19 cellular contexts compared by ENCODE assay signal in the genomic region with DNA sequence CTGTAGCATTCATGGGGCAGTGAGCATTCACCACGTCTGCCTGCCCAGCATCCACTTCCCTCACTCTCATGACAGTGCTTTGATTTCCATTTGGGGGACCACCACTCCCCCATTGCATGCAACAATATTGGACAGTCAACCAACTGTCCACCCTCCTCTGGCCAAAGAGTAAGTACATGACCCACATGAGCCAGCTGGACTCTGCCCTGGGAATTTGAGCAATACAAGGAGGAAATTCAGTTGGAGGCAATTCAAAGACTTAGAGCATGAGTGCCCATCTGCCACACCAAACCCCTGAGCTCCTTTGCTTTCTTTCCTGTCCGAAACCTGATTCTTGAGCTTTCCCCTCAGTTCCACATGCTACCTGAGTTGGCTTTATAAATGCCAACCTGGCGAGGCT. TPM values are rescaled to one million over a fixed set of nuclear protein-coding genes. Genes with fewer than 3 reads are reported as not detected.
A peak's percentile ranks its signal among the peaks of the same experiment; 100 is the strongest.
DNase-seq lines count a peak whose midpoint lies in the region; ATAC-seq, FAIRE-seq and TF ChIP-seq lines count a peak whose summit lies in the region.
"Had no signal": no experiment of that assay in that cellular context is flagged by ENCODE, and none has a peak within 500 bp of the region (broad histone marks: within the 10 kb centered on the region; RNA-seq: fewer than 3 reads in every experiment).

No MANE protein-coding gene starts in this region.

- no peaks in the 10 kb centered on the region; a peak in 1 of 5 replicates for H3K27me3 ChIP-seq in HepG2 (ENCODE audit: control insufficient read depth in 1 of 2, insufficient read depth in 2 of 2, low read length in 2 of 2)
- no peaks in the 10 kb centered on the region for H3K27me3 ChIP-seq in pancreas
- no peaks in the 10 kb centered on the region for H3K27me3 ChIP-seq in gastroesophageal sphincter
- H3K27me3 ChIP-seq: BE2C had no signal

- TF ChIP-seq CTCF in HepG2 (CRISPR knock-in tag; IDR thresholded peaks at IDR 0.05): no peak
- TF ChIP-seq CTCF in pancreas (IDR thresholded peaks at IDR 0.05): no peak
- no peak for TF ChIP-seq CTCF in gastroesophageal sphincter (IDR thresholded peaks at IDR 0.05)

- H3K4me1 ChIP-seq in HepG2 (ENCODE audit: insufficient read depth, low read length) (peaks cover 31% of the 10 kb centered on the region), pancreas (no peaks in the 10 kb centered on the region), gastroesophageal sphincter (no peaks in the 10 kb centered on the region)
- H3K4me1 ChIP-seq: BE2C, HAP-1 had no signal

- POLR2A ChIA-PET in HepG2 (lab: Yijun Ruan, JAX): no interaction called here

- TF ChIP-seq RAD21 in HepG2 (CRISPR knock-in tag; IDR thresholded peaks at IDR 0.05): no peak

- H3K36me3 ChIP-seq in HepG2 (replicated peaks in 1 of 2; ENCODE audit: control insufficient read depth in 1 of 2, insufficient read depth in 2 of 2, low read length in 2 of 2) (no peaks in the 10 kb centered on the region), pancreas (no peaks in the 10 kb centered on the region), gastroesophageal sphincter (no peaks in the 10 kb centered on the region)
- H3K36me3 ChIP-seq: BE2C, HAP-1 had no signal

- ATAC-seq in HepG2: peak; percentile 68
- no peak for ATAC-seq in pancreas
- no peak for ATAC-seq in gastroesophageal sphincter
- ATAC-seq: GM12878, K562 had no signal

- no peak overlapping the region for H3K4me3 ChIP-seq in HepG2 (replicated peaks in 1 of 3; ENCODE audit: insufficient read depth in 1 of 3, low read depth in 2 of 3, low read length in 3 of 3)
- no peak overlapping the region for H3K4me3 ChIP-seq in pancreas
- no peak overlapping the region for H3K4me3 ChIP-seq in gastroesophageal sphincter
- H3K4me3 ChIP-seq: GM12878, HAP-1, K562 had no signal

- no peaks in the 10 kb centered on the region for H3K79me2 ChIP-seq in HepG2 (ENCODE audit: insufficient read depth, low read length)

- H2AFZ ChIP-seq in HepG2 (ENCODE audit: low read length): no peak overlapping the region

- TF ChIP-seq EP300 in HepG2 (IDR thresholded peaks at IDR 0.05; ENCODE audit: low read depth in 2 of 2, low read length in 2 of 2) (no peak), HepG2 (CRISPR knock-in tag; IDR thresholded peaks at IDR 0.05; ENCODE audit: borderline replicate concordance) (no peak), gastroesophageal sphincter (IDR thresholded peaks at IDR 0.05) (no peak)

- H3K27ac ChIP-seq in HepG2 (ENCODE audit: extremely low read length, insufficient read depth, low read length) (no peak overlapping the region), pancreas (no peak overlapping the region), gastroesophageal sphincter (no peak overlapping the region)

- BruUV-seq in HepG2 (replicated peaks; lab: Mats Ljungman, UMichigan): no TSS peak

- H3K9me3 ChIP-seq in HepG2 (ENCODE audit: low read length) (no peaks in the 10 kb centered on the region), pancreas (no peaks in the 10 kb centered on the region), gastroesophageal sphincter (no peaks in the 10 kb centered on the region)
- H3K9me3 ChIP-seq: BE2C, HAP-1 had no signal

- in situ Hi-C loops in HepG2 (cut with HindIII; ENCODE audit: extremely low pct_ligation_motif_present, low pct_unique_long_range_greater_than_20kb): no loop called here

- CTCF ChIA-PET in HepG2 (lab: Yijun Ruan, JAX; ENCODE audit: low intra/inter-chr PET ratio, low total read pairs): no interaction called here

- no peak overlapping the region for H3K9ac ChIP-seq in HepG2 (ENCODE audit: insufficient read depth, low read depth, low read length)

- 32% methylated on average over 3 of the region's 3 CpGs for WGBS in HepG2 (ENCODE audit: low lambda C conversion rate)
- 61 to 80% methylated on average over 3 of the region's 3 CpGs for WGBS in pancreas, 2 donors
- WGBS in gastroesophageal sphincter (ENCODE audit: low coverage in 1 of 2), 2 donors: 64 to 85% methylated on average over 2 to 3 of the region's 3 CpGs

- H3K4me2 ChIP-seq in HepG2 (ENCODE audit: low read depth, low read length): peak overlapping the region; percentile 36

- DNase-seq in NCI-H524 (lab: John Stamatoyannopoulos, UW) (peak; percentile 30 to 62), NCI-H524 treated with DMSO at 0.1 percent for 48 hours (lab: John Stamatoyannopoulos, UW) (no peak), cerebellum (ENCODE audit: low spot score) (peak; percentile 17), HepG2 (ENCODE audit: low spot score) (no peak), NCI-H510A treated with DMSO at 0.1 percent for 48 hours (lab: John Stamatoyannopoulos, UW) (no peak), pancreas (no peak), AG08396 (ENCODE audit: low spot score) (no peak)
- DNase-seq: 8988T; BE2C; CD4-positive, CD25-positive, alpha-beta regulatory T cell; CD8-positive, alpha-beta memory T cell; COR-L47; DMS153; DMS79; GF-D8 had no signal

- TF ChIP-seq POLR2A in HepG2 (IDR thresholded peaks at IDR 0.05; ENCODE audit: insufficient read depth in 1 of 2, low read depth in 2 of 2, low read length in 2 of 2) (no peak), gastroesophageal sphincter (IDR thresholded peaks at IDR 0.05) (no peak)

- intact Hi-C loops in HepG2 (cut with micrococcal nuclease; ENCODE audit: unreplicated experiment): no loop called here
- intact Hi-C loops in pancreas (cut with DNase I): no loop called here

- FAIRE-seq in HepG2 (lab: Jason Lieb, UNC) (no peak), pancreas (lab: Jason Lieb, UNC) (no peak)
- FAIRE-seq: GM12878, K562 had no signal

- H4K20me1 ChIP-seq in HepG2 (ENCODE audit: insufficient read depth, low read length): no peaks in the 10 kb centered on the region

TF ChIP-seq in HepG2, 621 proteins besides CTCF, POLR2A, EP300 and RAD21 (continues in another document):
- no peak for TF ChIP-seq ZNF383 (CRISPR knock-in tag; IDR thresholded peaks at IDR 0.05; ENCODE audit: borderline replicate concordance)
- peak; percentile 31; the same call in 1 of the 2 replicates for TF ChIP-seq EHMT2 (IDR thresholded peaks at IDR 0.05; ENCODE audit: borderline replicate concordance, low read depth, low read length)
- TF ChIP-seq HNF4A (CRISPR knock-in tag; IDR thresholded peaks at IDR 0.05): peak; percentile 72
- TF ChIP-seq ZNF589 (CRISPR knock-in tag; conservative IDR thresholded peaks at IDR 0.05): no peak
- TF ChIP-seq ZNF430 (CRISPR knock-in tag; IDR thresholded peaks at IDR 0.05): no peak

RNA-seq across cellular contexts. Expression of gene PNO1, which starts 41.7 kb away (rescaled TPM):
- 8.4 TPM for total RNA-seq in cerebellum
- 48.5 and 68.2 TPM in 2 replicates for total RNA-seq in HepG2 (2016; rRNA removed; fragmentation: Illumina TruSeq; extraction: Trizol)
- 13.1 and 15.0 TPM in 2 replicates for total RNA-seq in HepG2 (2016; cell fraction: cytosol; rRNA removed; fragmentation: Illumina TruSeq; extraction: Trizol; ENCODE audit: low read depth)
- 49.6 and 72.8 TPM in 2 replicates for total RNA-seq in HepG2 (2016; cell fraction: insoluble cytoplasmic fraction; rRNA removed; fragmentation: Illumina TruSeq; extraction: Trizol)
- total RNA-seq in HepG2 (2016; cell fraction: membrane; rRNA removed; fragmentation: Illumina TruSeq; extraction: Trizol): 25.8 and 28.2 TPM in 2 replicates
- 18.3 and 19.6 TPM in 2 replicates for total RNA-seq in HepG2 (2016; cell fraction: nucleus; rRNA removed; fragmentation: Illumina TruSeq; extraction: Trizol)
- polyA plus RNA-seq in HepG2 (2011; rRNA removed): 11.6 and 12.8 TPM in 2 replicates
- polyA plus RNA-seq in HepG2 (2011; cell fraction: cytosol; rRNA removed): 9.2 and 12.2 TPM in 2 replicates
- polyA plus RNA-seq in HepG2 (2011; cell fraction: nucleus; rRNA removed): 3.6 and 4.4 TPM in 2 replicates
- polyA plus RNA-seq in HepG2 (2012): 19.2 and 21.4 TPM in 2 replicates
- 13.2 and 13.3 TPM in 2 replicates for polyA plus RNA-seq in HepG2 (2016; cell fraction: cytosol; fragmentation: Illumina TruSeq; extraction: Trizol; ENCODE audit: low read depth)
- polyA plus RNA-seq in HepG2 (2016; cell fraction: insoluble cytoplasmic fraction; fragmentation: Illumina TruSeq; extraction: Trizol; ENCODE audit: low read depth): 64.7 and 73.1 TPM in 2 replicates
- 18.4 and 19.1 TPM in 2 replicates for polyA plus RNA-seq in HepG2 (2016; cell fraction: membrane; fragmentation: Illumina TruSeq; extraction: Trizol; ENCODE audit: low read depth)
- 29.7 and 31.3 TPM in 2 replicates for polyA plus RNA-seq in HepG2 (2016; cell fraction: nucleus; fragmentation: Illumina TruSeq; extraction: Trizol; ENCODE audit: insufficient read depth, low read depth)
- polyA minus RNA-seq in HepG2 (2011; rRNA and poly(A)+ RNA removed; ENCODE audit: low replicate concordance): 4.5 and 9.7 TPM in 2 replicates
- polyA minus RNA-seq in HepG2 (2011; cell fraction: cytosol; rRNA and poly(A)+ RNA removed): 6.2 and 8.3 TPM in 2 replicates
- 5.5 and 6.7 TPM in 2 replicates for polyA minus RNA-seq in HepG2 (2011; cell fraction: nucleus; rRNA and poly(A)+ RNA removed)
- 1 to 10 TPM; 3.6 to 8.2 (median 5.3) TPM for total RNA-seq in pancreas
- 1 to 10 TPM; 3.5 to 6.1 TPM for polyA plus RNA-seq in pancreas
- 10 to 100 TPM; 11.7 to 25.3 (median 19.3) TPM for total RNA-seq in gastroesophageal sphincter

RNA-seq across cellular contexts. Expression of gene C1D, which starts 53.2 kb away (rescaled TPM):
- total RNA-seq in cerebellum (21.9 TPM), HepG2 (2016; rRNA removed; fragmentation: Illumina TruSeq; extraction: Trizol) (42.5 and 43.5 TPM in 2 replicates), pancreas (10 to 100 TPM in 1 of 6 donors, 1 to 10 TPM in 5; 3.3 to 10.2 (median 6.3) TPM), gastroesophageal sphincter (10 to 100 TPM; 23.4 to 66.5 (median 47.0) TPM)
- 9.7 and 11.2 TPM in 2 replicates for total RNA-seq in HepG2 (2016; cell fraction: cytosol; rRNA removed; fragmentation: Illumina TruSeq; extraction: Trizol; ENCODE audit: low read depth)
- total RNA-seq in HepG2 (2016; cell fraction: insoluble cytoplasmic fraction; rRNA removed; fragmentation: Illumina TruSeq; extraction: Trizol): 45.8 and 50.9 TPM in 2 replicates
- total RNA-seq in HepG2 (2016; cell fraction: membrane; rRNA removed; fragmentation: Illumina TruSeq; extraction: Trizol): 18.5 and 22.1 TPM in 2 replicates
- 22.4 and 23.6 TPM in 2 replicates for total RNA-seq in HepG2 (2016; cell fraction: nucleus; rRNA removed; fragmentation: Illumina TruSeq; extraction: Trizol)
- polyA plus RNA-seq in HepG2 (2011; rRNA removed) (23.5 and 38.1 TPM in 2 replicates), pancreas (10 to 100 TPM in 1 of 2 donors, 1 to 10 TPM in 1; 4.9 to 16.7 TPM)
- polyA plus RNA-seq in HepG2 (2011; cell fraction: cytosol; rRNA removed): 17.1 and 29.4 TPM in 2 replicates
- polyA plus RNA-seq in HepG2 (2011; cell fraction: nucleus; rRNA removed): 3.8 and 7.9 TPM in 2 replicates
- 30.5 and 48.9 TPM in 2 replicates for polyA plus RNA-seq in HepG2 (2012)
- 11.3 and 12.3 TPM in 2 replicates for polyA plus RNA-seq in HepG2 (2016; cell fraction: cytosol; fragmentation: Illumina TruSeq; extraction: Trizol; ENCODE audit: low read depth)
- 52.8 and 67.5 TPM in 2 replicates for polyA plus RNA-seq in HepG2 (2016; cell fraction: insoluble cytoplasmic fraction; fragmentation: Illumina TruSeq; extraction: Trizol; ENCODE audit: low read depth)
- polyA plus RNA-seq in HepG2 (2016; cell fraction: membrane; fragmentation: Illumina TruSeq; extraction: Trizol; ENCODE audit: low read depth): 18.1 and 20.8 TPM in 2 replicates
- 45.7 and 46.7 TPM in 2 replicates for polyA plus RNA-seq in HepG2 (2016; cell fraction: nucleus; fragmentation: Illumina TruSeq; extraction: Trizol; ENCODE audit: insufficient read depth, low read depth)
- 1.5 and 2.8 TPM in 2 replicates for polyA minus RNA-seq in HepG2 (2011; rRNA and poly(A)+ RNA removed; ENCODE audit: low replicate concordance)
- polyA minus RNA-seq in HepG2 (2011; cell fraction: cytosol; rRNA and poly(A)+ RNA removed): 8.8 and 10.2 TPM in 2 replicates
- 10.2 and 11.4 TPM in 2 replicates for polyA minus RNA-seq in HepG2 (2011; cell fraction: nucleus; rRNA and poly(A)+ RNA removed)

Comparison
In these comparisons a context has a peak if more than half of its experiments do, and no peak if none do; other contexts are left out.
1. DNase-seq: peak in NCI-H524 (2 of 2) and cerebellum (single experiment); none in NCI-H524 treated with DMSO at 0.1 percent for 48 hours (single experiment), HepG2 (single experiment), NCI-H510A treated with DMSO at 0.1 percent for 48 hours (single experiment), pancreas (0 of 6) and AG08396 (single experiment).